Comparison of ENCODE assay signal across 8 cellular contexts in the genomic region with DNA sequence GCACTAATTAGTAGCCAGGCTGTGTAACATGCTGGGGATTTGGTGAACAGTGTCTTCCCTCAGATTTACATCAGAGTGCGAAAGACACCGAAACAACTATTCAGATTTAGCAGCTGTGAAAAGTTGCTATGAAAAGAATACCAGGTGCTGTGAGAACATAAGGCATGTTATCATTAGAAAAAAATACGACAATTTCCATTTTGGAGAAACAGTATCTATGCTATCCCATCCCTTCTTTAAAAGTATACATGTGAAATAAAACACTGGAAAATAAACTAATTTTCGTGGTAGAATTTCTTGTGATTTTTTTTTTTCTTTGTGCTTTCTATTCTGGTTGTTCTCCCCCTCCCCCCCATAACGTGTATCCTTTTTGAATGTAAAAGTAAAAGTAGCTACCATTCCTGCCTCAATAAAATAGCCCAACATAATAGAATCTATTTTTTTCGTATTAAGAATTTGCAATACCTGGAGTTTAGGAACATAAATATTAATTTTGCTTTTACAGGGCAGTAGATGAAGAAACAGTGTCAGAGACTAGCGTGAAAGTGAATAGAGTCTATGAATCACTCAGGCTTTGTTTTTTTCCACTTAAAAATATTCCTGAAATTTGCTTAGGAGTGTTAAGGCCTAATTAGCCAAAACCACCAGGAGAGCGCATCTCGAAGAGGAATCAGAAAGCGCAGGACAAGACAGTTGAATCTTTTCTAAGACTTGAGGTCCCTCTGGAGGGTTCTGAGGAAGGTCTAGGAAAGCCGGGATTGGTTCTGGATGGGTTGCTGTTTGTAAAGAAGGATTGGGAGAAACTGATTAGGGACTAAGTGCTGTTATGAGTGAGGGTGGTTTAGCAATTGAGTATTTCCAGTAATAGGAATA. TPM values are rescaled to one million over a fixed set of nuclear protein-coding genes. Genes with fewer than 3 reads are reported as not detected.
A peak's percentile ranks its signal among the peaks of the same experiment; 100 is the strongest.
DNase-seq lines count a peak whose midpoint lies in the region; ATAC-seq and TF ChIP-seq lines count a peak whose summit lies in the region.

No MANE protein-coding gene starts in this region.

- no peaks in the 10 kb centered on the region for H3K9me3 ChIP-seq in esophagus (ENCODE audit: control insufficient read depth in 2 of 2, insufficient read depth in 1 of 2, low read depth in 1 of 2, low read length in 1 of 2)
- no peaks in the 10 kb centered on the region for H3K9me3 ChIP-seq in sigmoid colon

- peak; percentile 4 for DNase-seq in ACHN
- peak; percentile 17 for DNase-seq in RPMI8226
- DNase-seq in sigmoid colon, result no peak
- no peak for DNase-seq in NK-92 treated with Interleukin-12 subunit alpha and Interleukin-12 subunit beta, amount 100 ng/mL, for 24 hours (lab: John Stamatoyannopoulos, UW)
- no peak for DNase-seq in stimulated activated CD4-positive, alpha-beta T cell treated with anti-CD3 and anti-CD28 coated beads, Interleukin-4, amount 100 ng/mL, for 24 hours

- intact Hi-C loops in sigmoid colon (cut with DNase I), result loop anchor here (5.0 kb wide), 1 partner anchor 302 kb away; the partner anchor contains the start of gene PWWP2A

- H3K36me3 ChIP-seq in esophagus (ENCODE audit: control insufficient read depth in 2 of 2, insufficient read depth in 2 of 2, low read length in 1 of 2) (no peaks in the 10 kb centered on the region), sigmoid colon (peaks cover 0 to 6% (median 0%) of the 10 kb centered on the region in 4 donors)

- in situ Hi-C loops in ACHN (cut with HindIII; ENCODE audit: low pct_ligation_motif_present, low pct_unique_long_range_greater_than_20kb, low sequenced_read_pairs), result no loop called here

- H3K27me3 ChIP-seq in esophagus (ENCODE audit: control insufficient read depth in 1 of 2, insufficient read depth in 2 of 2, low read length in 2 of 2) (no peaks in the 10 kb centered on the region), sigmoid colon (no peaks in the 10 kb centered on the region)

- H3K4me3 ChIP-seq in esophagus (ENCODE audit: low read depth in 1 of 2, low read length in 2 of 2), result peak overlapping the region; percentile 9 to 99
- peak overlapping the region; percentile 76 to 91 (median 88) for H3K4me3 ChIP-seq in sigmoid colon

- 36 to 40% methylated on average over 11 of the region's 11 CpGs for whole genome bisulfite sequencing in esophagus, 2 donors
- WGBS in sigmoid colon, 2 donors, result 39 to 42% methylated on average over 11 of the region's 11 CpGs

- TF ChIP-seq POLR2A in sigmoid colon (IDR thresholded peaks at IDR 0.05), result no peak

- H3K4me1 ChIP-seq in esophagus (ENCODE audit: control insufficient read depth in 2 of 2, insufficient read depth in 2 of 2, low read length in 1 of 2) (peaks cover 0 to 2% of the 10 kb centered on the region in 2 donors), sigmoid colon (peaks cover 0 to 40% (median 32%) of the 10 kb centered on the region in 4 donors)

- no peak for TF ChIP-seq EP300 in sigmoid colon (IDR thresholded peaks at IDR 0.05)

- no peak for TF ChIP-seq CTCF in sigmoid colon (IDR thresholded peaks at IDR 0.05)

- H3K27ac ChIP-seq in esophagus (ENCODE audit: low read depth in 2 of 2, low read length in 1 of 2) (peak overlapping the region; percentile 89 to 92), sigmoid colon (peak overlapping the region; percentile 88 to 90 (median 88))

- peak; percentile 33 for ATAC-seq in GM21390 (IDR thresholded peaks at IDR 0.05; ENCODE audit: unreplicated experiment)
- no peak for ATAC-seq in HG03520 (IDR thresholded peaks at IDR 0.05; ENCODE audit: unreplicated experiment)

RNA-seq across cellular contexts. Expression of gene SLU7, which starts 0.8 kb away (rescaled TPM):
- polyA plus RNA-seq in esophagus (10 to 100 TPM; 22.8 to 23.9 TPM), sigmoid colon (10 to 100 TPM; 27.8 to 44.4 (median 37.9) TPM)
- total RNA-seq in sigmoid colon, result 10 to 100 TPM; 22.4 to 80.3 (median 65.6) TPM

RNA-seq across cellular contexts. Expression of gene PTTG1, which starts 2.0 kb away (rescaled TPM):
- 100 to 1,000 TPM in 1 of 2 donors, 10 to 100 TPM in 1; 96.5 to 118 TPM for polyA plus RNA-seq in esophagus
- 10 to 100 TPM in 1 of 4 donors, 1 to 10 TPM in 3; 1.8 to 11.9 (median 4.7) TPM for total RNA-seq in sigmoid colon
- polyA plus RNA-seq in sigmoid colon, result 10 to 100 TPM; 15.0 to 93.8 (median 30.7) TPM

RNA-seq across cellular contexts. Expression of gene FAM200C, which starts 19.8 kb away (rescaled TPM):
- polyA plus RNA-seq in esophagus (1 to 10 TPM in 1 of 2 donors, under 1 TPM in 1; 0.93 to 1.9 TPM), sigmoid colon (1 to 10 TPM in 2 of 3 donors, under 1 TPM in 1; 0.92 to 1.4 (median 1.2) TPM)
- total RNA-seq in sigmoid colon, result 10 to 100 TPM in 1 of 4 donors, 1 to 10 TPM in 3; 4.3 to 12.3 (median 8.1) TPM

RNA-seq across cellular contexts. Expression of gene C1QTNF2, which starts 49.3 kb away (rescaled TPM):
- polyA plus RNA-seq in esophagus (under 1 TPM; 0.53 to 0.69 TPM), sigmoid colon (under 1 TPM in 1 of 3 donors, not detected in 2; 0.85 TPM)
- total RNA-seq in sigmoid colon, result 1 to 10 TPM in 3 of 4 donors, under 1 TPM in 1; 0.95 to 2.5 (median 1.5) TPM

Comparison
In these comparisons a context has a peak if more than half of its experiments do, and no peak if none do; other contexts are left out.
1. DNase-seq: peak in ACHN (single experiment) and RPMI8226 (single experiment); none in sigmoid colon (single experiment), NK-92 treated with Interleukin-12 subunit alpha and Interleukin-12 subunit beta, amount 100 ng/mL, for 24 hours (single experiment) and stimulated activated CD4-positive, alpha-beta T cell treated with anti-CD3 and anti-CD28 coated beads, Interleukin-4, amount 100 ng/mL, for 24 hours (single experiment).